ENCODE assay signal across 18 cellular contexts in the genomic region with DNA sequence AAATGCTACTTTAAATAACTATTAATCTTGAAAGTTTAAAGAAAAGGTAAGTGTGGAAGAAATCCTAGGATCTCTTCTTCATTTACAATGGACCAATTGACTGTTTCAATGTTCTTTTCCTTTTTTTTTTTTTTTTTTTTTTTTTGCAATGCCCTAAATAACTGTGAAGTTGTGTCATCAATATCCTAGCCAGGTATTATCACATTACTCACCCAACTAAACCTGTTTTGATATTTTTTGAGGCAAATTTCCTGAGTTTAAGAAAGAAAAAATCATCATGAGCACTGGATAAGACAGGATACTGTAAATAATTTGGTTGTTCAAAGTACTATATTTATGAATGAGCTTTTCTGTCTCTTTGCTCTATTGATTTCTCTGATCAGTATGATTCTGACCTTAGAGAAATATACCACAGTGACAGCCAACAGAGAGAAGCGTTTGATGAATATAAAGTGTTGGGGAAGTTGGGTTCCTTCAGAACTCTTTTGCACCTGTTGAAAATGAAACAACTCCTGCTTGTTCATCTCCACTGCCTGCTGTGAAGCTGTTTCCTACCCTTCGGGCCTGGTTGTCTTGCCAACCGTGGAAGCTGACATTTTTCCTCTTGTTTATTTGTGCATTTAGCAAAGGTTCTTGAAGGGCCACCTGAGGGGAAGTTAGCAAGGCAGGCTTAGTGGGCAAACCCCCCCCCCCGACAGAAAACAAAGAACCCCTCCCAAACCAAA.
DNase-seq lines count a peak whose midpoint lies in the region; ATAC-seq and TF ChIP-seq lines count a peak whose summit lies in the region.
"Had no signal": no experiment of that assay in that cellular context is flagged by ENCODE, and none has a peak within 500 bp of the region (broad histone marks: within the 10 kb centered on the region; RNA-seq: fewer than 3 reads in every experiment).

No MANE protein-coding gene starts in this region.

- intact Hi-C loops in mammary epithelial cell (cut with micrococcal nuclease) (no loop called here), breast epithelium (cut with DNase I; ENCODE audit: low total_unique reads) (no loop called here)

- H3K9ac ChIP-seq in mammary epithelial cell (ENCODE audit: insufficient read depth, low read length), result no peak overlapping the region
- H3K9ac ChIP-seq: KMS-11 had no signal

- in situ Hi-C loops in mammary epithelial cell (cut with MboI; ENCODE audit: low sequenced_read_pairs in 2 of 2), result no loop called here
- in situ Hi-C loops in GM13977 (cut with MboI; ENCODE audit: low pct_unique_long_range_greater_than_20kb, low sequenced_read_pairs, unreplicated experiment), result no loop called here

- H3K27ac ChIP-seq in mammary epithelial cell (ENCODE audit: insufficient read depth, low read depth, low read length), result no peak overlapping the region
- H3K27ac ChIP-seq in breast epithelium, result no peak overlapping the region
- no peak overlapping the region for H3K27ac ChIP-seq in iPS DF 6.9 (ENCODE audit: low read length)
- H3K27ac ChIP-seq: dorsolateral prefrontal cortex, esophagus muscularis mucosa, KMS-11, Peyer's patch, uterus had no signal

- no peak for TF ChIP-seq POLR2A in breast epithelium (IDR thresholded peaks at IDR 0.05)

- CTCF ChIA-PET in mammary epithelial cell (lab: Charles Lee; ENCODE audit: low non-redundant PET), result no interaction called here

- H2AFZ ChIP-seq in mammary epithelial cell (ENCODE audit: low read depth, low read length), result peak overlapping the region; percentile 16

- no TSS peak for BruUV-seq in mammary epithelial cell (replicated peaks; lab: Mats Ljungman, UMichigan)

- H3K9me3 ChIP-seq in mammary epithelial cell (replicated peaks; ENCODE audit: insufficient read depth, low read length), result no peaks in the 10 kb centered on the region
- H3K9me3 ChIP-seq in breast epithelium, result no peaks in the 10 kb centered on the region
- H3K9me3 ChIP-seq in iPS DF 6.9 (ENCODE audit: control insufficient read depth, insufficient read depth, low read length), result no peaks in the 10 kb centered on the region
- H3K9me3 ChIP-seq: esophagus muscularis mucosa, Peyer's patch, uterus had no signal

- H3K4me3 ChIP-seq in mammary epithelial cell (replicated peaks in 1 of 3; ENCODE audit: insufficient read depth in 1 of 3, low read depth in 2 of 3, low read length in 3 of 3), result no peak overlapping the region
- H3K4me3 ChIP-seq in breast epithelium, result no peak overlapping the region
- no peak overlapping the region for H3K4me3 ChIP-seq in iPS DF 6.9 (ENCODE audit: low read length)
- H3K4me3 ChIP-seq: dorsolateral prefrontal cortex, esophagus muscularis mucosa, Peyer's patch, uterus had no signal

- WGBS in mammary epithelial cell (ENCODE audit: low coverage, missing lambda C conversion rate), result 65% methylated on average over 2 of the region's 4 CpGs
- no CpG with 5 or more reads among the region's 4 CpGs for WGBS in iPS DF 6.9 (ENCODE audit: insufficient coverage, insufficient read length)

- DNase-seq in mammary epithelial cell, result peak; percentile 15
- no peak for DNase-seq in breast epithelium (ENCODE audit: low spot score in 2 of 2)
- peak; percentile 31 for DNase-seq in RPMI8226
- DNase-seq in iPS DF 6.9 (ENCODE audit: low read depth, low spot score), result peak; percentile 1
- DNase-seq in activated CD4-positive, alpha-beta T cell treated with anti-CD3 and anti-CD28 coated beads for 48 hours, result no peak
- DNase-seq in GM13977 (ENCODE audit: low spot score), result no peak
- DNase-seq in T-helper 9 cell, result no peak
- DNase-seq: activated CD4-positive, alpha-beta T cell treated with anti-CD3 and anti-CD28 coated beads, Interleukin-2, amount 50 U/mL, for 48 hours; activated T-cell treated with anti-CD3 and anti-CD28 coated beads, Interleukin-2, amount 50 U/mL, for 24 hours; DMS153; dorsolateral prefrontal cortex; nucleus accumbens; Peyer's patch; uterus had no signal

- TF ChIP-seq CTCF in mammary epithelial cell (conservative IDR thresholded peaks at IDR 0.05 in 1 of 2, IDR thresholded peaks at IDR 0.05 in 1 of 2; ENCODE audit: extremely low read depth in 1 of 2, insufficient read depth in 1 of 2, low read depth in 1 of 2, low read length in 2 of 2) (no peak), breast epithelium (IDR thresholded peaks at IDR 0.05) (no peak), GM13977 (IDR thresholded peaks at IDR 0.05; ENCODE audit: extremely low read depth, insufficient read depth, missing control alignments) (no peak)

- no peak overlapping the region for H3K4me2 ChIP-seq in mammary epithelial cell (ENCODE audit: insufficient read depth, low read depth, low read length)
- H3K4me2 ChIP-seq: KMS-11 had no signal

- H3K79me2 ChIP-seq in mammary epithelial cell (ENCODE audit: insufficient read depth, low read length), result no peaks in the 10 kb centered on the region

- no peak for ATAC-seq in GM18520 (IDR thresholded peaks at IDR 0.05; ENCODE audit: unreplicated experiment)
- ATAC-seq: sciatic nerve had no signal

- H3K4me1 ChIP-seq in mammary epithelial cell (ENCODE audit: insufficient read depth, low read length) (no peaks in the 10 kb centered on the region), breast epithelium (no peaks in the 10 kb centered on the region), iPS DF 6.9 (ENCODE audit: control insufficient read depth, insufficient read depth, low read length) (no peaks in the 10 kb centered on the region)
- H3K4me1 ChIP-seq: esophagus muscularis mucosa, Peyer's patch, uterus had no signal

- no peaks in the 10 kb centered on the region for H4K20me1 ChIP-seq in mammary epithelial cell (ENCODE audit: insufficient read depth, low read length)

- H3K27me3 ChIP-seq in mammary epithelial cell (ENCODE audit: insufficient read depth, low read length) (no peaks in the 10 kb centered on the region), breast epithelium (no peaks in the 10 kb centered on the region), iPS DF 6.9 (ENCODE audit: control insufficient read depth, insufficient read depth, low read length) (no peaks in the 10 kb centered on the region)
- H3K27me3 ChIP-seq: dorsolateral prefrontal cortex, esophagus muscularis mucosa, Peyer's patch, uterus had no signal

- dilution Hi-C loops in mammary epithelial cell (cut with HindIII; ENCODE audit: low sequenced_read_pairs), result no loop called here

- H3K36me3 ChIP-seq in mammary epithelial cell (ENCODE audit: insufficient read depth, low read length) (no peaks in the 10 kb centered on the region), breast epithelium (no peaks in the 10 kb centered on the region), iPS DF 6.9 (ENCODE audit: control insufficient read depth, insufficient read depth, low read length) (no peaks in the 10 kb centered on the region)
- H3K36me3 ChIP-seq: esophagus muscularis mucosa, Peyer's patch, uterus had no signal

Comparison
In these comparisons a context has a peak if more than half of its experiments do, and no peak if none do; other contexts are left out.
1. DNase-seq: peak in mammary epithelial cell (single experiment), RPMI8226 (single experiment) and iPS DF 6.9 (single experiment); none in breast epithelium (0 of 2), activated CD4-positive, alpha-beta T cell treated with anti-CD3 and anti-CD28 coated beads for 48 hours (single experiment), GM13977 (single experiment) and T-helper 9 cell (single experiment).